ENCODE assay signal across 9 cellular contexts in the genomic region with DNA sequence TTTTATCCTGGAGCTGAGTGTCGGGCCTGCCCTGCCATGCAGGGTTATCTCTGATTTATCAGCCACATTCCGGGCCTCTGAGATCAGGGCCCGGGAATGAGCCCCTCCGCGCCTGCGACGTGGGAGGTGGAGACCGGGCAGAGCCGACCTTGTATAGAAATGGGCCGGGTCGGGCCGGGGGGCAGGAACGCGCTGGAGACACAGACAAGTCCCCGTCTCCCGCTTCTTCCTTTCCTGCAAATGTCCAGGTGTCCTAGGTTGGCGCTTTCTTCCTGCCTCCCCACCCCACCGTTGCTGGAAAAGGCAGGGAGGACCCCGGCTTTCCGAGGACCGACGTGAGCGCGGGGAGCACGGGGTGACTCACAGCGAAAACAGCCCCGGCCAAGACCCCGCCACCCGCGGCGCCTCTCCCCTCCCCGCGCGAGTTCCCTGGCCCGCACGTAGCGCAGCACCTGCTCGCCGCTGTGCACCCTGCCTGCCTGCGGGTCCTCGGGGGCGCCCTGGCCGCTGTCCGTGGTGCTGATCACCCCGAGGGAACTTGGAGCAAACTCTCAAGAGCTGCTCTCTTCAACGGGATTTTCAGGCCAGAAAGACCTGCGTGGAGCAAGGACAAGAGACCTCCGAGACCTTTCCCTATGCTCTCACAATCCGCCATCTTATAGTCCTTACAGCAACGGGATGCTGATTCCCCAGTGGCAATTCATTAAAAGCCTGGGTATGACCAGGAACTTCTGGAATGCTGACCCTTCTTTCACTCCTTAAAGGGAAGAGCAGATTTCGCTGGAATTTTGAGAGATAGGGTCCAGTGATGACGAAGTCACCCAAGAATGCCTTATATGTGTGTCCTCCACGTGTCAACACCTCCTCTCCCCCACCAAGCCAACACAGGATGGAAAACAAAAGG. TPM values are rescaled to one million over a fixed set of nuclear protein-coding genes. Genes with fewer than 3 reads are reported as not detected.
DNase-seq lines count a peak whose midpoint lies in the region; FAIRE-seq and TF ChIP-seq lines count a peak whose summit lies in the region.
"Had no signal": no experiment of that assay in that cellular context is flagged by ENCODE, and none has a peak within 500 bp of the region (broad histone marks: within the 10 kb centered on the region; RNA-seq: fewer than 3 reads in every experiment).

No MANE protein-coding gene starts in this region.

- H3K4me2 ChIP-seq in astrocyte (ENCODE audit: low read length): peak overlapping the region; percentile 59
- no peak overlapping the region for H3K4me2 ChIP-seq in keratinocyte (ENCODE audit: control insufficient read depth, extremely low read depth, insufficient read depth, low read depth, low read length)

- H3K36me3 ChIP-seq in astrocyte (ENCODE audit: insufficient read depth, low read length): no peaks in the 10 kb centered on the region
- no peaks in the 10 kb centered on the region for H3K36me3 ChIP-seq in keratinocyte (ENCODE audit: control insufficient read depth in 2 of 2, extremely low read depth in 1 of 2, insufficient read depth in 2 of 2, low read length in 2 of 2)

- H3K9me3 ChIP-seq in astrocyte (ENCODE audit: insufficient read depth, low read depth, low read length) (no peaks in the 10 kb centered on the region), keratinocyte (ENCODE audit: control insufficient read depth, low read depth, low read length) (no peaks in the 10 kb centered on the region)

- H3K9me3 Mint-ChIP-seq in astrocyte (ENCODE audit: unreplicated experiment): peaks cover 3% of the 10 kb centered on the region

- no peak overlapping the region for H2AFZ ChIP-seq in astrocyte (ENCODE audit: low read depth, low read length)
- H2AFZ ChIP-seq in keratinocyte (ENCODE audit: control insufficient read depth, low read length): no peak overlapping the region

- peaks cover 32% of the 10 kb centered on the region for H3K4me1 Mint-ChIP-seq in astrocyte (ENCODE audit: low read depth, unreplicated experiment)

- TF ChIP-seq CTCF in astrocyte (IDR thresholded peaks at IDR 0.05; ENCODE audit: insufficient read depth, low read depth, low read length): peak; percentile 11
- TF ChIP-seq CTCF in keratinocyte (optimal IDR thresholded peaks at IDR 0.05 in 1 of 3, IDR thresholded peaks at IDR 0.05 in 1 of 3, conservative IDR thresholded peaks at IDR 0.05 in 1 of 3; ENCODE audit: extremely low read depth in 1 of 3, insufficient read depth in 2 of 3, low read length in 3 of 3): peak; percentile 8 to 32 (median 22)
- no peak for TF ChIP-seq CTCF in coronary artery (IDR thresholded peaks at IDR 0.05)
- no peak for TF ChIP-seq CTCF in D721Med (IDR thresholded peaks at IDR 0.05; ENCODE audit: insufficient read depth, missing control alignments)

- no peaks in the 10 kb centered on the region for H3K79me2 ChIP-seq in astrocyte (ENCODE audit: insufficient read depth, low read length)
- H3K79me2 ChIP-seq in keratinocyte (ENCODE audit: control insufficient read depth, insufficient read depth, low read length): no peaks in the 10 kb centered on the region

- H3K27ac Mint-ChIP-seq in astrocyte (ENCODE audit: unreplicated experiment): peak overlapping the region; percentile 79

- H4K20me1 ChIP-seq in astrocyte (ENCODE audit: insufficient read depth, low read length) (no peaks in the 10 kb centered on the region), keratinocyte (ENCODE audit: control insufficient read depth, extremely low read depth, insufficient read depth, low read length) (no peaks in the 10 kb centered on the region)

- no peaks in the 10 kb centered on the region for H3K9me1 ChIP-seq in keratinocyte (ENCODE audit: control insufficient read depth, extremely low read depth, insufficient read depth, low read length)

- FAIRE-seq in astrocyte (lab: Jason Lieb, UNC): no peak
- FAIRE-seq in keratinocyte (lab: Jason Lieb, UNC): no peak
- FAIRE-seq in D721Med (lab: Jason Lieb, UNC): no peak
- FAIRE-seq: islet of Langerhans had no signal

- no peak overlapping the region for H3K27ac ChIP-seq in astrocyte (ENCODE audit: low read depth, low read length)
- H3K27ac ChIP-seq in keratinocyte (ENCODE audit: control insufficient read depth, insufficient read depth, low read length): no peak overlapping the region
- H3K27ac ChIP-seq in coronary artery: no peak overlapping the region

- H3K9ac ChIP-seq in astrocyte (ENCODE audit: low read length): no peak overlapping the region
- no peak overlapping the region for H3K9ac ChIP-seq in keratinocyte (ENCODE audit: control insufficient read depth, extremely low read depth, insufficient read depth, low read length)

- peaks cover 37% of the 10 kb centered on the region for H3K27me3 ChIP-seq in astrocyte (ENCODE audit: insufficient read depth, low read length)
- H3K27me3 ChIP-seq in keratinocyte (ENCODE audit: control insufficient read depth, extremely low read depth, insufficient read depth, low read length): peaks cover 55% of the 10 kb centered on the region

- dilution Hi-C loops in keratinocyte (cut with MboI; ENCODE audit: extremely low pct_ligation_motif_present, low sequenced_read_pairs): no loop called here

- H3K4me1 ChIP-seq in astrocyte (ENCODE audit: insufficient read depth, low read length) (peaks cover 12% of the 10 kb centered on the region), keratinocyte (ENCODE audit: control insufficient read depth, extremely low read depth, insufficient read depth, low read length) (peaks cover 3% of the 10 kb centered on the region)

- peaks cover 18% of the 10 kb centered on the region for H3K27me3 Mint-ChIP-seq in astrocyte (ENCODE audit: low read depth, unreplicated experiment)

- no peaks in the 10 kb centered on the region for H3K36me3 Mint-ChIP-seq in astrocyte (ENCODE audit: low read depth, unreplicated experiment)

- H3K4me3 Mint-ChIP-seq in astrocyte (ENCODE audit: unreplicated experiment): peak overlapping the region; percentile 81

- DNase-seq in A172 (ENCODE audit: low spot score) (peak; percentile 67), HCEC 1CT (peak; percentile 24), T-helper 22 cell (ENCODE audit: low read depth) (peak; percentile 37), astrocyte (ENCODE audit: low read depth) (peak; percentile 33), keratinocyte (ENCODE audit: low read depth, low spot score) (peak; percentile 15), coronary artery (ENCODE audit: low spot score) (no peak), D721Med (ENCODE audit: insufficient read length, low spot score) (no peak)
- peak; percentile 8 to 57 (median 17) for DNase-seq in stimulated activated CD4-positive, alpha-beta T cell treated with anti-CD3 and anti-CD28 coated beads, TNF-alpha, amount 100 ng/mL, for 24 hours (ENCODE audit: low read depth in 3 of 3)

- H3K4me3 ChIP-seq in astrocyte (ENCODE audit: insufficient read depth, low read depth, low read length): no peak overlapping the region
- H3K4me3 ChIP-seq in keratinocyte (ENCODE audit: control insufficient read depth in 2 of 3, extremely low read depth in 1 of 3, insufficient read depth in 2 of 3, low read depth in 1 of 3, low read length in 3 of 3): no peak overlapping the region
- no peak overlapping the region for H3K4me3 ChIP-seq in coronary artery

RNA-seq across cellular contexts. Expression of a gene that starts 0.5 kb away (rescaled TPM):
- 6.5 and 12.8 TPM in 2 replicates for total RNA-seq in A172 (2014; rRNA removed; shearing (Covaris generic))
- 333 and 449 TPM in 2 replicates for total RNA-seq in astrocyte
- polyA plus RNA-seq in keratinocyte: not detected in 3 replicates
- polyA plus RNA-seq in keratinocyte (2011; ENCODE audit: low read depth): not detected
- not detected in 2 replicates for polyA plus RNA-seq in keratinocyte (2011; cell fraction: cytosol; rRNA removed)
- not detected in 2 replicates for polyA plus RNA-seq in keratinocyte (2011; cell fraction: nucleus; rRNA removed)
- not detected in 2 replicates for polyA plus RNA-seq in keratinocyte (2012; ENCODE audit: low replicate concordance)
- not detected in 3 replicates for polyA minus RNA-seq in keratinocyte
- not detected for polyA minus RNA-seq in keratinocyte (2011; cell fraction: cytosol; rRNA and poly(A)+ RNA removed)
- polyA minus RNA-seq in keratinocyte (2011; cell fraction: nucleus; rRNA and poly(A)+ RNA removed): not detected in 2 replicates

RNA-seq across cellular contexts. Expression of a gene that starts 11.6 kb away (rescaled TPM):
- not detected in 2 replicates for total RNA-seq in A172 (2014; rRNA removed; shearing (Covaris generic))
- total RNA-seq in astrocyte: not detected in 2 replicates
- polyA plus RNA-seq in keratinocyte: not detected in 3 replicates
- polyA plus RNA-seq in keratinocyte (2011; ENCODE audit: low read depth): not detected
- polyA plus RNA-seq in keratinocyte (2011; cell fraction: cytosol; rRNA removed): not detected in 2 replicates
- polyA plus RNA-seq in keratinocyte (2011; cell fraction: nucleus; rRNA removed): not detected in 2 replicates
- 0.47 TPM in 1 of 2 replicates, not detected in the other for polyA plus RNA-seq in keratinocyte (2012; ENCODE audit: low replicate concordance)
- polyA minus RNA-seq in keratinocyte: not detected in 3 replicates
- polyA minus RNA-seq in keratinocyte (2011; cell fraction: cytosol; rRNA and poly(A)+ RNA removed): not detected
- not detected in 2 replicates for polyA minus RNA-seq in keratinocyte (2011; cell fraction: nucleus; rRNA and poly(A)+ RNA removed)

RNA-seq across cellular contexts. Expression of a gene that starts 53.2 kb away (rescaled TPM):
- 1.3 and 4.1 TPM in 2 replicates for total RNA-seq in A172 (2014; rRNA removed; shearing (Covaris generic))
- total RNA-seq in astrocyte: 16.7 and 22.4 TPM in 2 replicates
- 5.2 to 9.8 TPM (median 7.4 TPM) in 3 replicates for polyA plus RNA-seq in keratinocyte
- polyA plus RNA-seq in keratinocyte (2011; ENCODE audit: low read depth): 2.0 TPM
- polyA plus RNA-seq in keratinocyte (2011; cell fraction: cytosol; rRNA removed): 2.7 and 2.9 TPM in 2 replicates
- polyA plus RNA-seq in keratinocyte (2011; cell fraction: nucleus; rRNA removed): 36.0 and 38.6 TPM in 2 replicates
- polyA plus RNA-seq in keratinocyte (2012; ENCODE audit: low replicate concordance): 4.5 and 8.1 TPM in 2 replicates
- 5.0 to 12.1 TPM (median 7.7 TPM) in 3 replicates for polyA minus RNA-seq in keratinocyte
- polyA minus RNA-seq in keratinocyte (2011; cell fraction: cytosol; rRNA and poly(A)+ RNA removed): 3.1 TPM
- polyA minus RNA-seq in keratinocyte (2011; cell fraction: nucleus; rRNA and poly(A)+ RNA removed): 11.4 and 19.6 TPM in 2 replicates

RNA-seq across cellular contexts. Expression of a gene that starts 53.5 kb away (rescaled TPM):
- 3.5 and 4.6 TPM in 2 replicates for total RNA-seq in A172 (2014; rRNA removed; shearing (Covaris generic))
- total RNA-seq in astrocyte: 11.5 and 13.0 TPM in 2 replicates
- 5.1 to 8.3 TPM (median 5.2 TPM) in 3 replicates for polyA plus RNA-seq in keratinocyte
- 3.8 TPM for polyA plus RNA-seq in keratinocyte (2011; ENCODE audit: low read depth)
- 2.1 and 3.4 TPM in 2 replicates for polyA plus RNA-seq in keratinocyte (2011; cell fraction: cytosol; rRNA removed)
- polyA plus RNA-seq in keratinocyte (2011; cell fraction: nucleus; rRNA removed): 11.3 and 14.8 TPM in 2 replicates
- 4.2 and 6.4 TPM in 2 replicates for polyA plus RNA-seq in keratinocyte (2012; ENCODE audit: low replicate concordance)
- polyA minus RNA-seq in keratinocyte: 12.4 to 12.7 TPM (median 12.6 TPM) in 3 replicates
- 6.5 TPM for polyA minus RNA-seq in keratinocyte (2011; cell fraction: cytosol; rRNA and poly(A)+ RNA removed)
- 17.3 TPM in 2 replicates for polyA minus RNA-seq in keratinocyte (2011; cell fraction: nucleus; rRNA and poly(A)+ RNA removed)

Comparison
In these comparisons a context has a peak if more than half of its experiments do, and no peak if none do; other contexts are left out.
1. DNase-seq: peak in A172 (single experiment), HCEC 1CT (single experiment), T-helper 22 cell (single experiment), astrocyte (single experiment), keratinocyte (single experiment) and stimulated activated CD4-positive, alpha-beta T cell treated with anti-CD3 and anti-CD28 coated beads, TNF-alpha, amount 100 ng/mL, for 24 hours (3 of 3); none in coronary artery (single experiment) and D721Med (single experiment).
2. CTCF ChIP-seq: peak in astrocyte (single experiment) and keratinocyte (3 of 3); none in coronary artery (single experiment) and D721Med (single experiment).
3. RNA of a gene that starts 0.5 kb away (total RNA-seq): 333 to 449 TPM in astrocyte; 6.5 to 12.8 TPM in A172; every median in the first group is over 10 times any median in the second.